Comparison of ENCODE assay signal across 7 cellular contexts in the genomic region with DNA sequence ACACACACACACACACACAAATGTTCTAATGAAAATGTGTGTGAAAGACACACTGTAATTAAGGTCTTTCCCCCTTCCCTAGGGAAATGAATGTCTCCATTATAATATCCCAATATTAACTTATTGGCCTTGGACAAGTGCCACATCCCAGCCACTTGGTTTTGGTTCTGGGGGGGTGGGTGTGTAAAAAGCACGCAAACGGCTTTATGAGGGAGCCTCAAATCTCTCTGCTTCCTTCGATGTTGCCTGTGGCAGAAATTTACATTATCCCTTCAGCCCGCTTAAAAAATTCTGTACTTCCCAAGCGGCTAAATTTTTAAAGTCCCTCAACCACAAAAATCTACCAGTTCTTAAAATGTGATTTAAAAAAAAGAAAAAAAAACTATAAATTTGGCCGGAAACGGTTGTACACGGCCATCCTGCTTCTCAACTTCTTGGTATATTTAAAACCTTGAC. TPM values are rescaled to one million over a fixed set of nuclear protein-coding genes. Genes with fewer than 3 reads are reported as not detected.
A peak's percentile ranks its signal among the peaks of the same experiment; 100 is the strongest.
DNase-seq lines count a peak whose midpoint lies in the region; ATAC-seq, FAIRE-seq and TF ChIP-seq lines count a peak whose summit lies in the region.

No MANE protein-coding gene starts in this region.

- H3K9ac ChIP-seq in HCT116 (ENCODE audit: low read length), result peak overlapping the region; percentile 69

- H3K79me2 ChIP-seq in HCT116 (ENCODE audit: insufficient read depth, low read length), result no peaks in the 10 kb centered on the region

- FAIRE-seq in small intestine (lab: Jason Lieb, UNC), result no peak

- CTCF ChIA-PET in HCT116 (lab: Charles Lee), result interaction anchor here (0.6 to 0.7 kb wide), 2 partner anchors 14 to 48 kb away, joined by 3 read pairs; no protein-coding TSS in a partner anchor

- intact Hi-C loops in HCT116 (cut with micrococcal nuclease), result loop anchor here (5.0 kb wide), 1 partner anchor 48 kb away; a partner anchor contains a TSS

- H2AFZ ChIP-seq in HCT116 (ENCODE audit: low read depth, low read length, poor library complexity, severe bottlenecking), result peak overlapping the region; percentile 54

- H3K36me3 ChIP-seq in HCT116 (ENCODE audit: control insufficient read depth in 1 of 2, insufficient read depth in 2 of 2, low read length in 2 of 2), result no peaks in the 10 kb centered on the region
- no peaks in the 10 kb centered on the region for H3K36me3 ChIP-seq in SJCRH30
- no peaks in the 10 kb centered on the region for H3K36me3 ChIP-seq in small intestine (ENCODE audit: control insufficient read depth in 2 of 2, insufficient read depth in 2 of 2, low read length in 2 of 2)

- no peaks in the 10 kb centered on the region for H3K9me2 ChIP-seq in HCT116 (ENCODE audit: insufficient read depth)

- POLR2A ChIA-PET in HCT116 (lab: Charles Lee), result no interaction called here

- no peaks in the 10 kb centered on the region for H4K20me1 ChIP-seq in HCT116 (ENCODE audit: insufficient read depth)

- ATAC-seq in HCT116, result no peak

- H3K4me1 ChIP-seq in HCT116 (ENCODE audit: control insufficient read depth in 1 of 2, insufficient read depth in 2 of 2, low read length in 2 of 2) (peaks cover 26 to 63% of the 10 kb centered on the region in 2 experiments), SJCRH30 (peaks cover 12% of the 10 kb centered on the region; the same call in 1 of the 2 replicates), small intestine (ENCODE audit: control insufficient read depth in 2 of 2, insufficient read depth in 1 of 2, low read depth in 1 of 2, low read length in 1 of 2) (peaks cover 0 to 3% of the 10 kb centered on the region in 2 donors)

- TSS peak; percentile 87 for BruUV-seq in HCT116 (replicated peaks; lab: Mats Ljungman, UMichigan)

- H3K9me3 ChIP-seq in HCT116 (ENCODE audit: control insufficient read depth in 1 of 2, insufficient read depth in 1 of 2, low read depth in 1 of 2, low read length in 2 of 2) (no peaks in the 10 kb centered on the region), SJCRH30 (replicated peaks) (no peaks in the 10 kb centered on the region), small intestine (ENCODE audit: control insufficient read depth, low read depth) (no peaks in the 10 kb centered on the region)

- TF ChIP-seq CTCF in HCT116 (IDR thresholded peaks at IDR 0.05 in 2 of 3, conservative IDR thresholded peaks at IDR 0.05 in 1 of 3; ENCODE audit: borderline replicate concordance in 1 of 3, insufficient read depth in 1 of 3, low read depth in 2 of 3, low read length in 2 of 3) (no peak), fibroblast of pulmonary artery (IDR thresholded peaks at IDR 0.05; ENCODE audit: low read length, missing control alignments) (no peak)

- H3K4me3 ChIP-seq in HCT116 (replicated peaks in 1 of 2; ENCODE audit: low read depth in 1 of 2, low read length in 2 of 2) (peak overlapping the region; percentile 42 to 57), SJCRH30 (peak overlapping the region; percentile 72), fibroblast of pulmonary artery (replicated peaks; ENCODE audit: low read depth, low read length) (peak overlapping the region; percentile 53), small intestine (ENCODE audit: low read depth in 1 of 2, low read length in 2 of 2) (peak overlapping the region in 1 of 2 donors; percentile 73)

- peak; percentile 26 for TF ChIP-seq POLR2A in HCT116 (IDR thresholded peaks at IDR 0.05; ENCODE audit: borderline replicate concordance, extremely low read depth, insufficient read depth, insufficient read length)

- TF ChIP-seq RAD21 in HCT116 (IDR thresholded peaks at IDR 0.05; ENCODE audit: low read depth), result no peak

- H3K4me2 ChIP-seq in HCT116 (ENCODE audit: low read length), result peak overlapping the region; percentile 72

- DNase-seq in HCT116 (ENCODE audit: low read depth, low spot score) (no peak), SJCRH30 (no peak), fibroblast of pulmonary artery (ENCODE audit: low read depth) (no peak), small intestine (no peak), NCI-H446 (lab: John Stamatoyannopoulos, UW) (no peak), MV-4-11 (lab: John Stamatoyannopoulos, UW) (no peak), OCI-M2 (lab: John Stamatoyannopoulos, UW; ENCODE audit: unreplicated experiment) (no peak)

- H3K27me3 ChIP-seq in HCT116 (ENCODE audit: insufficient read depth, low read length) (no peaks in the 10 kb centered on the region), SJCRH30 (no peaks in the 10 kb centered on the region), small intestine (ENCODE audit: control insufficient read depth in 2 of 2, insufficient read depth in 2 of 2, low read length in 2 of 2) (no peaks in the 10 kb centered on the region)

- 12 to 25% (median 18%) methylated on average over 8 of the region's 8 CpGs for WGBS in small intestine, 3 donors

- RAD21 ChIA-PET in HCT116 (lab: Charles Lee; ENCODE audit: low non-redundant PET in 1 of 2, low total read pairs in 2 of 2, uncharacterized antibody in 2 of 2, unreplicated experiment in 2 of 2), result no interaction called here

- peak overlapping the region; percentile 87 for H3K27ac ChIP-seq in HCT116 (ENCODE audit: low read depth, low read length)
- H3K27ac ChIP-seq in SJCRH30, result peak overlapping the region; percentile 57
- peak overlapping the region; percentile 54 to 96 for H3K27ac ChIP-seq in small intestine (ENCODE audit: low read depth in 1 of 2, low read length in 1 of 2)

TF ChIP-seq in HCT116, 20 proteins besides CTCF, POLR2A, EP300 and RAD21:
- TF ChIP-seq SP1 (IDR thresholded peaks at IDR 0.05; ENCODE audit: low read depth) (no peak), ZFX (IDR thresholded peaks at IDR 0.05) (no peak), CBX3 (IDR thresholded peaks at IDR 0.05; ENCODE audit: low read depth) (no peak), ELF1 (IDR thresholded peaks at IDR 0.05; ENCODE audit: borderline replicate concordance, low read depth) (no peak), SRF (IDR thresholded peaks at IDR 0.05; ENCODE audit: low read depth) (no peak), YY1 (IDR thresholded peaks at IDR 0.05; ENCODE audit: extremely low read depth, insufficient replicate concordance, low read depth, low read length) (no peak)
- TF ChIP-seq, protein P1, sequence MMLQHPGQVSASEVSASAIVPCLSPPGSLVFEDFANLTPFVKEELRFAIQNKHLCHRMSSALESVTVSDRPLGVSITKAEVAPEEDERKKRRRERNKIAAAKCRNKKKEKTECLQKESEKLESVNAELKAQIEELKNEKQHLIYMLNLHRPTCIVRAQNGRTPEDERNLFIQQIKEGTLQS (IDR thresholded peaks at IDR 0.05), result no peak
- TF ChIP-seq, protein P2, sequence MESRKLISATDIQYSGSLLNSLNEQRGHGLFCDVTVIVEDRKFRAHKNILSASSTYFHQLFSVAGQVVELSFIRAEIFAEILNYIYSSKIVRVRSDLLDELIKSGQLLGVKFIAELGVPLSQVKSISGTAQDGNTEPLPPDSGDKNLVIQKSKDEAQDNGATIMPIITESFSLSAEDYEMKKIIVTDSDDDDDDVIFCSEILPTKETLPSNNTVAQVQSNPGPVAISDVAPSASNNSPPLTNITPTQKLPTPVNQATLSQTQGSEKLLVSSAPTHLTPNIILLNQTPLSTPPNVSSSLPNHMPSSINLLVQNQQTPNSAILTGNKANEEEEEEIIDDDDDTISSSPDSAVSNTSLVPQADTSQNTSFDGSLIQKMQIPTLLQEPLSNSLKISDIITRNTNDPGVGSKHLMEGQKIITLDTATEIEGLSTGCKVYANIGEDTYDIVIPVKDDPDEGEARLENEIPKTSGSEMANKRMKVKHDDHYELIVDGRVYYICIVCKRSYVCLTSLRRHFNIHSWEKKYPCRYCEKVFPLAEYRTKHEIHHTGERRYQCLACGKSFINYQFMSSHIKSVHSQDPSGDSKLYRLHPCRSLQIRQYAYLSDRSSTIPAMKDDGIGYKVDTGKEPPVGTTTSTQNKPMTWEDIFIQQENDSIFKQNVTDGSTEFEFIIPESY (IDR thresholded peaks at IDR 0.05; ENCODE audit: extremely low read depth, insufficient replicate concordance, low read length), result no peak
TF ChIP-seq in HCT116: peak in this region for 0.

RNA-seq across cellular contexts. Expression of a gene that starts 0.4 kb away (rescaled TPM):
- 13.7 TPM for total RNA-seq in HCT116 (2021; ENCODE audit: unreplicated experiment)
- polyA plus RNA-seq in HCT116 (2012), result 15.6 and 16.8 TPM in 2 replicates
- total RNA-seq in SJCRH30 (2014; rRNA removed; shearing (Covaris generic)), result 11.9 and 13.5 TPM in 2 replicates
- polyA plus RNA-seq in small intestine, result 1 to 10 TPM; 4.9 to 9.2 (median 6.5) TPM

RNA-seq across cellular contexts. Expression of a gene that starts 25.2 kb away (rescaled TPM):
- 212 TPM for total RNA-seq in HCT116 (2021; ENCODE audit: unreplicated experiment)
- 222 and 232 TPM in 2 replicates for polyA plus RNA-seq in HCT116 (2012)
- 224 and 242 TPM in 2 replicates for total RNA-seq in SJCRH30 (2014; rRNA removed; shearing (Covaris generic))
- 100 to 1,000 TPM in 1 of 3 donors, 10 to 100 TPM in 2; 84.0 to 166 (median 87.7) TPM for polyA plus RNA-seq in small intestine

RNA-seq across cellular contexts. Expression of a gene that starts 27.2 kb away (rescaled TPM):
- total RNA-seq in HCT116 (2021; ENCODE audit: unreplicated experiment), result 39.7 TPM
- polyA plus RNA-seq in HCT116 (2012), result 25.0 and 33.9 TPM in 2 replicates
- total RNA-seq in SJCRH30 (2014; rRNA removed; shearing (Covaris generic)), result 41.1 and 47.3 TPM in 2 replicates
- 10 to 100 TPM in 1 of 3 donors, 1 to 10 TPM in 1, under 1 TPM in 1; 0.45 to 15.1 (median 1.9) TPM for polyA plus RNA-seq in small intestine

RNA-seq across cellular contexts. Expression of a gene that starts 32.5 kb away (rescaled TPM):
- total RNA-seq in HCT116 (2021; ENCODE audit: unreplicated experiment), result not detected
- not detected in 2 replicates for polyA plus RNA-seq in HCT116 (2012)
- total RNA-seq in SJCRH30 (2014; rRNA removed; shearing (Covaris generic)), result not detected in 2 replicates
- not detected for polyA plus RNA-seq in small intestine

RNA-seq across cellular contexts. Expression of a gene that starts 47.8 kb away (rescaled TPM):
- total RNA-seq in HCT116 (2021; ENCODE audit: unreplicated experiment), result 19.3 TPM
- 10.7 and 11.9 TPM in 2 replicates for polyA plus RNA-seq in HCT116 (2012)
- 8.3 and 9.6 TPM in 2 replicates for total RNA-seq in SJCRH30 (2014; rRNA removed; shearing (Covaris generic))
- polyA plus RNA-seq in small intestine, result 1 to 10 TPM in 1 of 3 donors, under 1 TPM in 2; 0.22 to 4.2 (median 0.81) TPM
